In the genomic region with DNA sequence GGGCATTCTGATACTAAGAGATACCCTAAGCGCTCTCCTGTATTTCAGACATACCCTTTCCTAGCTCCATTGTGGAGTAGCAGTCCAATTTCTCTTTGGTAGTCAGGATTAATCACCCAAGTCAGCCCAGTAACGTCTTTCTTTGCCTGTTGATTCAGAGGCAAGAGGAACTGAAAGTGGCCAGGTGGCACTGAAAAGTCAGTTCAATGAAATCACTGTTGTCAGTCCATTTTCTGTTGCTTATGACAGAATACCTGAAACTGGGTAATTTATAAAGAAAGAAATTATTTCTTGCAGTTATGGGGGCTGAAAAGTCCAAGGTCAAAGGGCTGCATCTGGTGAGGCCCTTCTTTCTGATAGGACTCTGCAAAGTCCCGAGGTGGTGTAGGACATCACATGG, we compare ENCODE assay signal across 13 cellular contexts. TPM values are rescaled to one million over a fixed set of nuclear protein-coding genes. Genes with fewer than 3 reads are reported as not detected.
DNase-seq lines count a peak whose midpoint lies in the region; ATAC-seq and TF ChIP-seq lines count a peak whose summit lies in the region.
"Had no signal": no experiment of that assay in that cellular context is flagged by ENCODE, and none has a peak within 500 bp of the region (broad histone marks: within the 10 kb centered on the region; RNA-seq: fewer than 3 reads in every experiment).

No MANE protein-coding gene starts in this region.

- WGBS in tibial nerve, 2 donors: 75 to 78% methylated on average over 3 of the region's 3 CpGs

- H3K4me3 ChIP-seq in Peyer's patch (no peak overlapping the region), tibial nerve (no peak overlapping the region)
- H3K4me3 ChIP-seq: esophagus muscularis mucosa had no signal

- TF ChIP-seq POLR2A in Peyer's patch (IDR thresholded peaks at IDR 0.05) (no peak), tibial nerve (IDR thresholded peaks at IDR 0.05) (no peak)

- H3K27ac ChIP-seq in Peyer's patch: no peak overlapping the region
- no peak overlapping the region for H3K27ac ChIP-seq in tibial nerve
- H3K27ac ChIP-seq: esophagus muscularis mucosa had no signal

- no peak for TF ChIP-seq CTCF in Peyer's patch (IDR thresholded peaks at IDR 0.05)
- TF ChIP-seq CTCF in tibial nerve (IDR thresholded peaks at IDR 0.05): no peak

- ATAC-seq in GM18520 (IDR thresholded peaks at IDR 0.05; ENCODE audit: unreplicated experiment): peak; percentile 76
- peak; percentile 65 for ATAC-seq in GM21528 (IDR thresholded peaks at IDR 0.05; ENCODE audit: low FRiP score, unreplicated experiment)
- peak; percentile 79 for ATAC-seq in HG03342 (IDR thresholded peaks at IDR 0.05; ENCODE audit: unreplicated experiment)
- no peak for ATAC-seq in HG03045 (IDR thresholded peaks at IDR 0.05; ENCODE audit: unreplicated experiment)
- ATAC-seq: left ventricle myocardium superior, Right ventricle myocardium inferior, sciatic nerve had no signal

- TF ChIP-seq EP300 in tibial nerve (IDR thresholded peaks at IDR 0.05): no peak

- peak in 2 of 3 donors; percentile 31 to 49 for DNase-seq in Peyer's patch
- DNase-seq in HPDE6-E6E7 (ENCODE audit: extremely low spot score): no peak
- no peak for DNase-seq in tibial nerve (ENCODE audit: low spot score in 2 of 2)
- no peak for DNase-seq in glomerular visceral epithelial cell (ENCODE audit: extremely low spot score)
- DNase-seq: AML-193, left ventricle myocardium superior had no signal

- peaks cover 0 to 3% (median 0%) of the 10 kb centered on the region in 4 donors for H3K4me1 ChIP-seq in Peyer's patch
- H3K4me1 ChIP-seq in tibial nerve: no peaks in the 10 kb centered on the region
- H3K4me1 ChIP-seq: esophagus muscularis mucosa had no signal

- H3K9me3 ChIP-seq in Peyer's patch: no peaks in the 10 kb centered on the region
- H3K9me3 ChIP-seq in tibial nerve: no peaks in the 10 kb centered on the region
- H3K9me3 ChIP-seq: esophagus muscularis mucosa had no signal

- no peaks in the 10 kb centered on the region for H3K27me3 ChIP-seq in Peyer's patch
- H3K27me3 ChIP-seq in tibial nerve: no peaks in the 10 kb centered on the region
- H3K27me3 ChIP-seq: esophagus muscularis mucosa had no signal

- no peaks in the 10 kb centered on the region for H3K36me3 ChIP-seq in Peyer's patch
- H3K36me3 ChIP-seq in tibial nerve: no peaks in the 10 kb centered on the region
- H3K36me3 ChIP-seq: esophagus muscularis mucosa had no signal

RNA-seq across cellular contexts. Expression of gene EIF2AK1, which starts 12.4 kb away (rescaled TPM):
- total RNA-seq in Peyer's patch: 100 to 1,000 TPM; 186 to 404 (median 238) TPM
- 100 to 1,000 TPM; 141 to 252 (median 221) TPM for total RNA-seq in tibial nerve

RNA-seq across cellular contexts. Expression of gene USP42, which starts 33.3 kb away (rescaled TPM):
- total RNA-seq in Peyer's patch (10 to 100 TPM in 3 of 4 donors, 1 to 10 TPM in 1; 8.3 to 16.5 (median 13.0) TPM), tibial nerve (10 to 100 TPM in 3 of 4 donors, 1 to 10 TPM in 1; 8.8 to 18.3 (median 11.6) TPM)

RNA-seq across cellular contexts. Expression of gene ANKRD61, which starts 40.2 kb away (rescaled TPM):
- not detected for total RNA-seq in Peyer's patch
- under 1 TPM in 1 of 4 donors, not detected in 3; 0.63 TPM for total RNA-seq in tibial nerve
- total RNA-seq: esophagus muscularis mucosa, Right ventricle myocardium inferior had no signal

Comparison
In these comparisons a context has a peak if more than half of its experiments do, and no peak if none do; other contexts are left out.
1. DNase-seq: peak in Peyer's patch (2 of 3); none in HPDE6-E6E7 (single experiment), tibial nerve (0 of 2) and glomerular visceral epithelial cell (single experiment).